7 cellular contexts compared by ENCODE assay signal in the genomic region with DNA sequence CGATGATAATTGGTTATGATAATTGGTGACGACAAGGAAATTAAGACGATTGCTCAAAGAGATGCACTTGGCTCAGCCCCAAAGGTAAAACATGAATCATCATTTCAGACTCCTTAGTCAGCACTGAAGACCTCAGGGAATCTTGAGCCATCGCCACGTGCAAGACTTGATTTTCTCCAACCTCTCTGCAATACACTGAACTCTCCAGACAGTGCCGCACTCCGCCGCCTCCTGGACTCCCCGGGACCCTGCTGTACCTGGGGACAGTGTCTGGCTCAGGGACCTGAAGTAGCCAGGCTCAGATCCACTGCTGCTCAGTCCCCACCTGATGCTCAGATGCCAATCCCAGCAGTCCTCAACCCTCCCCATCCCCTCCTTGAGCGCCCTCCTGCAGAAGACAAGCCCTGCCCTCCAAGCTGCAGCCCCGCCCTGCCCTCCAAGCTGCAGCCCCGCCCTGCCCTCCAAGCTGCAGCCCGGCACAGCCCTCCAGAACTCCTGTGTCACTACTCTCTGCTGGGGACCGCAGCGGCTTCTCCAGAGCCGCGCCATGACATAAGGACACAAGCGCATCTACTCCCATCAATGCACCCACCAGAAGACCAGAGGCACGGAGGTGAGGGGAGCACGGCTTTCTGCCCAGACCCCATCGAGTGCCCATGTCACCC. TPM values are rescaled to one million over a fixed set of nuclear protein-coding genes. Genes with fewer than 3 reads are reported as not detected.
DNase-seq lines count a peak whose midpoint lies in the region; ATAC-seq and TF ChIP-seq lines count a peak whose summit lies in the region.

No MANE protein-coding gene starts in this region.

- peak overlapping the region; percentile 70 for H3K4me3 ChIP-seq in IMR-90 (ENCODE audit: insufficient read depth, low read depth, low read length)
- peak overlapping the region; percentile 45 to 99 (median 90) for H3K4me3 ChIP-seq in dorsolateral prefrontal cortex
- H3K4me3 ChIP-seq in lower lobe of right lung: peak overlapping the region; percentile 65
- peak overlapping the region; percentile 69 to 83 for H3K4me3 ChIP-seq in stomach smooth muscle (ENCODE audit: low read length in 2 of 2)

- H3K4me1 ChIP-seq in IMR-90 (ENCODE audit: control insufficient read depth, insufficient read depth, low read length) (peaks cover 19% of the 10 kb centered on the region), lower lobe of right lung (peaks cover 16% of the 10 kb centered on the region), stomach smooth muscle (ENCODE audit: control insufficient read depth, insufficient read depth, low read length) (peaks cover 11% of the 10 kb centered on the region)

- dilution Hi-C loops in IMR-90 (cut with HindIII; ENCODE audit: low sequenced_read_pairs, unreplicated experiment): no loop called here

- peak overlapping the region; percentile 85 for H2AK5ac ChIP-seq in IMR-90 (ENCODE audit: low read depth, low read length)

- no peaks in the 10 kb centered on the region; the same call in 1 of the 2 replicates for H4K20me1 ChIP-seq in IMR-90 (ENCODE audit: insufficient read depth, low read length)

- WGBS in IMR-90 (ENCODE audit: extremely low coverage in 2 of 2, insufficient read length in 1 of 2), 2 experiments: 4% methylated on average over 7 of the region's 21 CpGs; no CpG with 5 or more reads in 1 of the 2 experiments

- H3K36me3 ChIP-seq in IMR-90 (ENCODE audit: control insufficient read depth, insufficient read depth, low read length) (0 out of 2 replicates have a peak, but pooled peaks cover 2% of the 10 kb centered on the region), lower lobe of right lung (peaks cover 26% of the 10 kb centered on the region), stomach smooth muscle (ENCODE audit: control insufficient read depth in 2 of 2, insufficient read depth in 2 of 2, low read length in 2 of 2) (peaks cover 0 to 14% of the 10 kb centered on the region in 2 donors)

- intact Hi-C loops in IMR-90 (cut with micrococcal nuclease): loop anchor here (2.0 to 5.0 kb wide), 5 partner anchors 276 to 1141 kb away; partner anchors contain the start of genes ACP1, PXDN, SH3YL1 and SNTG2
- intact Hi-C loops in dorsolateral prefrontal cortex (cut with DNase I): loop anchor here (2.0 to 5.0 kb wide), 2 partner anchors 39 to 65 kb away; no protein-coding TSS in a partner anchor
- intact Hi-C loops in lower lobe of right lung (cut with DNase I): no loop called here

- H3K14ac ChIP-seq in IMR-90 (replicated peaks; ENCODE audit: low read depth, low read length): peak overlapping the region; percentile 90

- peak overlapping the region in 1 of 2 experiments; percentile 78; a peak in 3 of 4 replicates for H4K8ac ChIP-seq in IMR-90 (ENCODE audit: low read depth in 2 of 2, low read length in 2 of 2)

- peak overlapping the region; percentile 94 for H2BK5ac ChIP-seq in IMR-90 (ENCODE audit: low read depth, low read length, poor library complexity, severe bottlenecking)

- CTCF ChIA-PET in GM10248 (lab: Yijun Ruan, JAX) (interaction anchor here (0.9 to 1.6 kb wide), 6 partner anchors 18 to 64 kb away, joined by 3 to 9 read pairs (median 4); no protein-coding TSS in a partner anchor), IMR-90 (lab: Yijun Ruan, JAX) (interaction anchor here (1.0 kb wide), 1 partner anchor 9 kb away, joined by 3 read pairs; no protein-coding TSS in a partner anchor)

- H3K9me1 ChIP-seq in IMR-90 (ENCODE audit: insufficient read depth, low read length): peaks cover 15% of the 10 kb centered on the region

- H3K27me3 ChIP-seq in IMR-90 (ENCODE audit: control insufficient read depth, insufficient read depth, low read length) (no peaks in the 10 kb centered on the region), dorsolateral prefrontal cortex (no peaks in the 10 kb centered on the region), lower lobe of right lung (ENCODE audit: low read depth) (no peaks in the 10 kb centered on the region), stomach smooth muscle (ENCODE audit: control insufficient read depth in 1 of 2, insufficient read depth in 2 of 2, low read length in 2 of 2) (no peaks in the 10 kb centered on the region)

- H3K79me1 ChIP-seq in IMR-90 (ENCODE audit: low read depth in 1 of 2, low read length in 2 of 2): peaks cover 14 to 34% of the 10 kb centered on the region in 2 experiments; a peak in 3 of 4 replicates

- peak overlapping the region; percentile 54; the same call in 1 of the 3 replicates for H2BK15ac ChIP-seq in IMR-90 (ENCODE audit: low read depth, low read length)

- TF ChIP-seq CTCF in GM10248 (IDR thresholded peaks at IDR 0.05; ENCODE audit: control extremely low read depth, extremely low read depth, low read depth, missing control alignments): peak; percentile 15
- TF ChIP-seq CTCF in IMR-90 (conservative IDR thresholded peaks at IDR 0.05; ENCODE audit: low read depth, low read length): peak; percentile 38; the same call in 1 of the 2 replicates
- TF ChIP-seq CTCF in dorsolateral prefrontal cortex (IDR thresholded peaks at IDR 0.05 in 54 of 56, conservative IDR thresholded peaks at IDR 0.05 in 2 of 56; ENCODE audit: low read depth in 1 of 56, partially characterized antibody in 56 of 56): peak in 8 of 56 donors; percentile 3 to 42 (median 12)
- TF ChIP-seq CTCF in lower lobe of right lung (IDR thresholded peaks at IDR 0.05): no peak

- H3K27ac ChIP-seq in IMR-90 (ENCODE audit: insufficient read depth, low read length) (peak overlapping the region; percentile 73), dorsolateral prefrontal cortex (peak overlapping the region in 54 of 59 donors; percentile 16 to 100 (median 98)), lower lobe of right lung (peak overlapping the region; percentile 99), stomach smooth muscle (ENCODE audit: low read length) (no peak overlapping the region)

- BruUV-seq in IMR-90 (replicated peaks; lab: Mats Ljungman, UMichigan): no TSS peak

- H2BK120ac ChIP-seq in IMR-90 (ENCODE audit: low read depth, low read length): peak overlapping the region; percentile 65

- POLR2A ChIA-PET in GM10248 (lab: Yijun Ruan, JAX) (no interaction called here), IMR-90 (lab: Charles Lee; ENCODE audit: unreplicated experiment) (interaction anchor here (0.6 kb wide), 1 partner anchor 103 kb away, joined by 3 read pairs; no protein-coding TSS in a partner anchor)

- no peak overlapping the region; the same call in 1 of the 2 replicates for H4K5ac ChIP-seq in IMR-90 (ENCODE audit: low read depth, low read length)

- peak overlapping the region; percentile 89; the same call in 1 of the 2 replicates for H3K23ac ChIP-seq in IMR-90 (ENCODE audit: low read depth, low read length)

- ATAC-seq in GM21786 (IDR thresholded peaks at IDR 0.05; ENCODE audit: unreplicated experiment) (peak; percentile 30), IMR-90 (ENCODE audit: low read depth) (peak; percentile 19), lower lobe of right lung (peak; percentile 1 to 30)

- H3K4me2 ChIP-seq in IMR-90 (ENCODE audit: low read depth, low read length): peak overlapping the region; percentile 97

- in situ Hi-C loops in IMR-90 (cut with MboI; ENCODE audit: low sequenced_read_pairs): loop anchor here (10.0 kb wide), 1 partner anchor 1139 kb away; no protein-coding TSS in a partner anchor

- peak overlapping the region; percentile 92 for H3K4ac ChIP-seq in IMR-90 (ENCODE audit: low read depth, low read length)

- peak overlapping the region; percentile 75 for H3K9ac ChIP-seq in IMR-90 (ENCODE audit: low read depth, low read length)
- H3K9ac ChIP-seq in stomach smooth muscle (ENCODE audit: low read length in 2 of 2): peak overlapping the region in 1 of 2 donors; percentile 36

- peak overlapping the region; percentile 94 for H4K91ac ChIP-seq in IMR-90 (ENCODE audit: insufficient read depth, low read depth, low read length)

- no peak for TF ChIP-seq POLR2A in IMR-90 (IDR thresholded peaks at IDR 0.05; ENCODE audit: low read depth, low read length)

- H2AFZ ChIP-seq in IMR-90 (replicated peaks; ENCODE audit: low read length, poor library complexity): peak overlapping the region; percentile 95

- peak overlapping the region; percentile 59 for H3K18ac ChIP-seq in IMR-90 (ENCODE audit: low read depth, low read length)

- TF ChIP-seq RAD21 in IMR-90 (IDR thresholded peaks at IDR 0.05; ENCODE audit: low read length): peak; percentile 33; the same call in 1 of the 2 replicates

- peak overlapping the region; percentile 83 for H3K56ac ChIP-seq in IMR-90 (ENCODE audit: extremely low read depth, insufficient read depth, low read length)

- H3K9me3 ChIP-seq in IMR-90 (ENCODE audit: control insufficient read depth, insufficient read depth, low read length) (no peaks in the 10 kb centered on the region), lower lobe of right lung (no peaks in the 10 kb centered on the region), stomach smooth muscle (ENCODE audit: control insufficient read depth in 2 of 2, low read length in 2 of 2) (no peaks in the 10 kb centered on the region)

- H2BK20ac ChIP-seq in IMR-90 (ENCODE audit: low read depth, low read length): peak overlapping the region; percentile 89; the same call in 1 of the 2 replicates

- H2AK9ac ChIP-seq in IMR-90 (replicated peaks; ENCODE audit: low read depth, low read length, poor library complexity): peak overlapping the region; percentile 94

- DNase-seq in GM10248 (ENCODE audit: extremely low spot score): peak; percentile 47
- DNase-seq in IMR-90: peak; percentile 91
- DNase-seq in SW480 (ENCODE audit: low spot score): peak; percentile 18
- peak in 4 of 10 donors; percentile 19 to 71 (median 56) for DNase-seq in dorsolateral prefrontal cortex
- no peak for DNase-seq in lower lobe of right lung

TF ChIP-seq in IMR-90, 13 proteins besides CTCF, POLR2A, EP300 and RAD21 (continues in another document):
- TF ChIP-seq SMC3 (IDR thresholded peaks at IDR 0.05; ENCODE audit: low read depth, low read length) (no peak; the same call in 1 of the 2 replicates), ELK1 (IDR thresholded peaks at IDR 0.05; ENCODE audit: borderline replicate concordance, low read depth, low read length) (no peak), BHLHE40 (IDR thresholded peaks at IDR 0.05; ENCODE audit: low read depth, low read length) (peak; percentile 88), CHD1 (IDR thresholded peaks at IDR 0.05; ENCODE audit: low read depth, low read length) (no peak)

RNA-seq across cellular contexts. Expression of gene TMEM18, which starts 1.1 kb away (rescaled TPM):
- total RNA-seq in IMR-90 (2012; rRNA removed) (15.2 and 21.9 TPM in 2 replicates), dorsolateral prefrontal cortex (10 to 100 TPM in 118 of 120 experiments, 1 to 10 TPM in 2; 7.8 to 32.4 (median 21.4) TPM), lower lobe of right lung (23.3 TPM)
- 25.3 and 30.2 TPM in 2 replicates for polyA plus RNA-seq in IMR-90 (2012; rRNA removed)
- polyA plus RNA-seq in IMR-90 (2012; cell fraction: cytosol; rRNA removed): 11.8 and 21.2 TPM in 2 replicates
- 32.2 and 46.9 TPM in 2 replicates for polyA plus RNA-seq in IMR-90 (2012; cell fraction: nucleus; rRNA removed; ENCODE audit: low replicate concordance)
